ENCODE assay signal across 18 cellular contexts in the genomic region with DNA sequence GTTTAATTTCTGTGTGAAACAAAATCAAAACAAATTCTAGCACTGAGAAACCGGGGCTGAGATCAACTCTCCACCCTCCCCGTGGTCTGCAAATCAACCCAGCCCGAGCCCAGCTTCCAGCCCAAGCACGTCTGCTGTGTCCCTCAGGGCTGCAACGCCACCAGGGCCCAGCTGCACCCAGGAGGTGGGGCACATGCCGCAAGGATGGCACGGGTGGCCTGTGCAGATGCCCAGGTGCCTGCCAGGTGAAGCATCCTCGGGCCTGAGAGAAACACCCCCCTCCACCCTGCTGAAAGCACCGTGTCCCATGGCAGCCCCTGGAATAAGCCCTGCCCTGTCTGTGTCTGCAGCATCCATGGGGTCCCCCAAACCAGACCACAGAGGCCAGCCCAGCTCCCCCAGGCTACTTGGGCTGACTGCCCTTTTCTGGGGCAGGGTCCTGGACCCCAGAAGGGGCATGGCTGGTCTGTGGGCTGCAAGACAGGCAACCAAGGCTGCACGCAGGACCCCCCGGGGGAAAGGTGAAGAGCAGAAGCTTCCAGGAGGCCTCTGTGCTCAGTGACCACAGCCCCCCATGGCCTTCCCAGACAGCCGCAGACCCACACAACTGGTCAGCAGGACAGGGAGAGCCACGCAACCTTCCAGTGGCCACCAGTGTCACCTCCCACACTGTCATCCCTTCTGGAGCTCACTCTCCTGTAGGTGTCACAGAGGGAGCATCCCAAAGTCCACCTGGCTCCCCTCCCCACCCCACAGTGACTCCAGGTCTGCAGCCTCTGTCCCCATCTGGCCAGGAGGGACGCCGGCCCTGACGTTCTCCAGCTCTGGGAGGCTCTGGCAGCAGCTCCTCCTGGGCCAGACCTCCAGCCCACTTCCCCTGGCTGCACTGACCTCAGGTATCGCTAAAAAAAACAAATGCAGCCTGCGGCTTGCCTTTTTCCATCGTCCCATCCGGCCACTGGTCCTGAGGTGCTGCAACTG. TPM values are rescaled to one million over a fixed set of nuclear protein-coding genes. Genes with fewer than 3 reads are reported as not detected.
DNase-seq lines count a peak whose midpoint lies in the region; ATAC-seq and TF ChIP-seq lines count a peak whose summit lies in the region.
"Had no signal": no experiment of that assay in that cellular context is flagged by ENCODE, and none has a peak within 500 bp of the region (broad histone marks: within the 10 kb centered on the region; RNA-seq: fewer than 3 reads in every experiment).

No MANE protein-coding gene starts in this region.

- H3K9ac ChIP-seq in stomach smooth muscle (ENCODE audit: low read length in 2 of 2) (peak overlapping the region in 1 of 2 donors; percentile 52), GM23248 (no peak overlapping the region)
- H3K9ac ChIP-seq: parathyroid adenoma had no signal

- H3K4me1 Mint-ChIP-seq in activated T-cell treated with anti-CD3 and anti-CD28 coated beads, Interleukin-2, amount 50 U/mL, for 4 hours (ENCODE audit: low read depth) = peaks cover 1% of the 10 kb centered on the region
- peaks cover 4% of the 10 kb centered on the region for H3K4me1 Mint-ChIP-seq in activated T-cell treated with anti-CD3 and anti-CD28 coated beads, Interleukin-2, amount 50 U/mL, for 72 hours (ENCODE audit: low read depth)
- no peaks in the 10 kb centered on the region for H3K4me1 Mint-ChIP-seq in chondrocyte (ENCODE audit: low read depth)
- H3K4me1 Mint-ChIP-seq: IgD-negative memory B cell; stimulated activated memory B cell treated with anti-CD40 and anti-IgM and Interleukin-4, amounts not matched to agents 10 μg/mL and 1 μg/mL and 100 μg/mL, for 72 hours had no signal

- TF ChIP-seq CTCF in chondrocyte (IDR thresholded peaks at IDR 0.05) = no peak

- no peak overlapping the region for H2AFZ ChIP-seq in GM23248
- H2AFZ ChIP-seq: parathyroid adenoma had no signal

- H3K4me3 Mint-ChIP-seq in activated T-cell treated with anti-CD3 and anti-CD28 coated beads, Interleukin-2, amount 50 U/mL, for 4 hours = no peak overlapping the region
- no peak overlapping the region for H3K4me3 Mint-ChIP-seq in activated T-cell treated with anti-CD3 and anti-CD28 coated beads, Interleukin-2, amount 50 U/mL, for 72 hours
- no peak overlapping the region for H3K4me3 Mint-ChIP-seq in chondrocyte (ENCODE audit: unreplicated experiment)
- H3K4me3 Mint-ChIP-seq: CD4-positive, alpha-beta T cell; IgD-negative memory B cell; stimulated activated memory B cell treated with anti-CD40 and anti-IgM and Interleukin-4, amounts not matched to agents 10 μg/mL and 1 μg/mL and 100 μg/mL, for 72 hours had no signal

- H3K27ac ChIP-seq in stomach smooth muscle (ENCODE audit: low read length) = peak overlapping the region; percentile 99
- H3K27ac ChIP-seq in GM23248 = no peak overlapping the region
- H3K27ac ChIP-seq: esophagus squamous epithelium, parathyroid adenoma had no signal

- H3K36me3 Mint-ChIP-seq in activated T-cell treated with anti-CD3 and anti-CD28 coated beads, Interleukin-2, amount 50 U/mL, for 4 hours (ENCODE audit: insufficient read depth) = no peaks in the 10 kb centered on the region
- H3K36me3 Mint-ChIP-seq in activated T-cell treated with anti-CD3 and anti-CD28 coated beads, Interleukin-2, amount 50 U/mL, for 72 hours (ENCODE audit: insufficient read depth in 2 of 2) = peaks cover 4 to 11% of the 10 kb centered on the region in 2 donors
- no peaks in the 10 kb centered on the region for H3K36me3 Mint-ChIP-seq in chondrocyte (ENCODE audit: low read depth)
- H3K36me3 Mint-ChIP-seq: IgD-negative memory B cell; stimulated activated memory B cell treated with anti-CD40 and anti-IgM and Interleukin-4, amounts not matched to agents 10 μg/mL and 1 μg/mL and 100 μg/mL, for 72 hours had no signal

- H3K9me3 ChIP-seq in stomach smooth muscle (ENCODE audit: control insufficient read depth in 2 of 2, low read length in 2 of 2) (no peaks in the 10 kb centered on the region), GM23248 (ENCODE audit: low read depth) (no peaks in the 10 kb centered on the region)

- peak overlapping the region; percentile 28 to 47 for H3K4me3 ChIP-seq in stomach smooth muscle (ENCODE audit: low read length in 2 of 2)
- no peak overlapping the region for H3K4me3 ChIP-seq in GM23248
- H3K4me3 ChIP-seq: esophagus squamous epithelium had no signal

- H3K36me3 ChIP-seq in stomach smooth muscle (ENCODE audit: control insufficient read depth in 2 of 2, insufficient read depth in 2 of 2, low read length in 2 of 2) (peaks cover 2 to 4% of the 10 kb centered on the region in 2 donors), GM23248 (ENCODE audit: low read depth) (no peaks in the 10 kb centered on the region)

- no peaks in the 10 kb centered on the region for H4K20me1 ChIP-seq in GM23248 (ENCODE audit: insufficient read depth)

- peaks cover 2% of the 10 kb centered on the region for H3K27me3 Mint-ChIP-seq in activated T-cell treated with anti-CD3 and anti-CD28 coated beads, Interleukin-2, amount 50 U/mL, for 4 hours (ENCODE audit: low read depth)
- no peaks in the 10 kb centered on the region for H3K27me3 Mint-ChIP-seq in activated T-cell treated with anti-CD3 and anti-CD28 coated beads, Interleukin-2, amount 50 U/mL, for 72 hours (ENCODE audit: low read depth)
- H3K27me3 Mint-ChIP-seq in chondrocyte (ENCODE audit: low read depth) = no peaks in the 10 kb centered on the region

- in situ Hi-C loops in GM23248 (cut with MboI) = loop anchor here (25.0 kb wide), 1 partner anchor 453 kb away; no protein-coding TSS in a partner anchor

- H3K9me3 Mint-ChIP-seq in activated T-cell treated with anti-CD3 and anti-CD28 coated beads, Interleukin-2, amount 50 U/mL, for 4 hours = no peaks in the 10 kb centered on the region
- H3K9me3 Mint-ChIP-seq in activated T-cell treated with anti-CD3 and anti-CD28 coated beads, Interleukin-2, amount 50 U/mL, for 72 hours = peaks cover 7 to 8% of the 10 kb centered on the region in 2 donors
- no peaks in the 10 kb centered on the region for H3K9me3 Mint-ChIP-seq in chondrocyte (ENCODE audit: low read depth)
- H3K9me3 Mint-ChIP-seq: CD4-positive, alpha-beta T cell had no signal

- H3K79me2 ChIP-seq in GM23248 (ENCODE audit: insufficient read depth) = no peaks in the 10 kb centered on the region

- no peak overlapping the region for H3K27ac Mint-ChIP-seq in activated T-cell treated with anti-CD3 and anti-CD28 coated beads, Interleukin-2, amount 50 U/mL, for 72 hours
- H3K27ac Mint-ChIP-seq in chondrocyte (ENCODE audit: unreplicated experiment) = no peak overlapping the region
- H3K27ac Mint-ChIP-seq: CD4-positive, alpha-beta T cell; stimulated activated memory B cell treated with anti-CD40 and anti-IgM and Interleukin-4, amounts not matched to agents 10 μg/mL and 1 μg/mL and 100 μg/mL, for 72 hours had no signal

- H3K4me1 ChIP-seq in stomach smooth muscle (ENCODE audit: control insufficient read depth, insufficient read depth, low read length) (peaks cover 80% of the 10 kb centered on the region), GM23248 (ENCODE audit: insufficient read depth) (no peaks in the 10 kb centered on the region)
- H3K4me1 ChIP-seq: parathyroid adenoma had no signal

- H3K9me2 ChIP-seq in GM23248 (ENCODE audit: insufficient read depth) = no peaks in the 10 kb centered on the region

- H3K4me2 ChIP-seq in GM23248 (ENCODE audit: unreplicated experiment) = no peak overlapping the region

- 66 to 67% methylated on average over 20 of the region's 20 CpGs for WGBS in GM23248 (ENCODE audit: low coverage in 1 of 2, low lambda C conversion rate in 2 of 2, missing lambda C conversion rate in 2 of 2), 2 experiments

- peak; percentile 3 for DNase-seq in activated T-cell treated with anti-CD3 and anti-CD28 coated beads, Interleukin-2, amount 50 U/mL, for 4 hours
- DNase-seq in activated T-cell treated with anti-CD3 and anti-CD28 coated beads, Interleukin-2, amount 50 U/mL, for 72 hours = no peak
- DNase-seq in chondrocyte (ENCODE audit: low spot score) = peak; percentile 72
- peak; percentile 82 for DNase-seq in mesenteric fat pad (ENCODE audit: low spot score)
- no peak for DNase-seq in GM23248
- DNase-seq in NCI-H1436 (lab: John Stamatoyannopoulos, UW) = no peak
- DNase-seq: activated CD4-positive, alpha-beta T cell treated with anti-CD3 and anti-CD28 coated beads, Interleukin-2, amount 50 U/mL, for 1 hour; activated gamma-delta T cell; dermis blood vessel endothelial cell; esophagus squamous epithelium; NCI-H2029 treated with DMSO at 0.1 percent for 48 hours; NCI-H524 treated with DMSO at 0.1 percent for 48 hours had no signal

- H3K27me3 ChIP-seq in stomach smooth muscle (ENCODE audit: control insufficient read depth in 1 of 2, insufficient read depth in 2 of 2, low read length in 2 of 2) (no peaks in the 10 kb centered on the region), GM23248 (replicated peaks; ENCODE audit: insufficient read depth) (no peaks in the 10 kb centered on the region)
- H3K27me3 ChIP-seq: esophagus squamous epithelium had no signal

- no peak for ATAC-seq in activated T-cell treated with anti-CD3 and anti-CD28 coated beads, Interleukin-2, amount 50 U/mL, for 4 hours
- no peak for ATAC-seq in activated T-cell treated with anti-CD3 and anti-CD28 coated beads, Interleukin-2, amount 50 U/mL, for 72 hours (replicated peaks in 1 of 2)
- no peak for ATAC-seq in GM18498 (IDR thresholded peaks at IDR 0.05; ENCODE audit: unreplicated experiment)
- ATAC-seq: stimulated activated memory B cell treated with anti-CD40 and anti-IgM and Interleukin-4, amounts not matched to agents 10 μg/mL and 1 μg/mL and 100 μg/mL, for 72 hours had no signal

- peaks cover 20% of the 10 kb centered on the region for H3F3A ChIP-seq in GM23248 (ENCODE audit: insufficient read depth)

RNA-seq across cellular contexts. Expression of a gene that starts 7.7 kb away (rescaled TPM):
- under 1 TPM; 0.05 to 0.08 (median 0.05) TPM for total RNA-seq in activated T-cell treated with anti-CD3 and anti-CD28 coated beads, Interleukin-2, amount 50 U/mL, for 4 hours
- under 1 TPM in 1 of 2 donors, not detected in 1; 0.28 TPM for total RNA-seq in activated T-cell treated with anti-CD3 and anti-CD28 coated beads, Interleukin-2, amount 50 U/mL, for 72 hours
- total RNA-seq in chondrocyte = 2.5 to 4.2 TPM (median 2.7 TPM) in 3 replicates
- 1.3 TPM for total RNA-seq in mesenteric fat pad
- 2.1 TPM in 2 replicates for total RNA-seq in GM23248 (2014; rRNA removed; shearing (Covaris generic))
- 0.09 and 0.29 TPM in 2 replicates for polyA plus RNA-seq in GM23248 (2016; fragmentation: Nextera tagmentation; extraction: Ambion mirVana)
- total RNA-seq: CD4-positive, alpha-beta T cell had no signal
- polyA plus RNA-seq: IgD-negative memory B cell had no signal

Comparison
In these comparisons a context has a peak if more than half of its experiments do, and no peak if none do; other contexts are left out.
1. DNase-seq: peak in activated T-cell treated with anti-CD3 and anti-CD28 coated beads, Interleukin-2, amount 50 U/mL, for 4 hours (single experiment), chondrocyte (single experiment) and mesenteric fat pad (single experiment); none in activated T-cell treated with anti-CD3 and anti-CD28 coated beads, Interleukin-2, amount 50 U/mL, for 72 hours (0 of 2), GM23248 (single experiment) and NCI-H1436 (single experiment).